15 cellular contexts compared by ENCODE assay signal in the genomic region with DNA sequence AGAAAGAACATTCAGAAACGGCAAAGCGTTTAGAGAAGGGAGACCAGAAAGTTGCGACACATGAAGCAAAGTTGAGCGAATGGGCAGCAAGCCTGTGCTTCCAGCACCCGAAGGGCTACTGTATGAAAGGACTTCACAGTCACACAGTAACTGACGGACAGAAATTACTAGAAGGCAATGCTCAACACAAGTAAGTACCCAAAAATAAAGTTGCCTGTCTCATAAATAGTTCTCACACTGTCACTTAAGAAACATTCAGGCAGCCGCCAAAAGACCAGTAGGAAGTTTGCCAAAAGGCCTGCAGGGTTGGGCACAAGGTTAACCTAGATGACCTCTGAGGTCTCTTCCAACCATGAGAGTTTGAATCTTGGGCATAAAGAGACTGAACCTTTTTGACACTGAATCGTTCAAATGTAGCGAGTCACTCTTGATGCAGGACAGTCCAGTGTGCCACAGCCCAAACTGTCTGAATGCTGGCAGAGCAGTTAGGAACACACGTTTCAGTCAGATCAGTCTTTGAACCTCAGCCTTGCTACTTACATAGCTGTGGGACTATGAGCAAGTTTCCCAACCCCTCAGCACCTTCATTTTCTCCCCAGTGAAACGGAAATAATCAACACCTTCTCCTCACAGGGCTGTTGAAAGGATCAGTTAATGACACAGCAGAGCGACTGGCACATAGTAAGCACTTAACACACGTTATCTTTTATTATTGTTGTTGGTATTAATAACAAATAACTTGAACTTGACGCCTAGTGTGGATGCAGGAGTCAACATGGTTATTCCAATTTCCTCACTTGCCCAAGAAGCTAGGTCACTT. TPM values are rescaled to one million over a fixed set of nuclear protein-coding genes. Genes with fewer than 3 reads are reported as not detected.
DNase-seq lines count a peak whose midpoint lies in the region; ATAC-seq, FAIRE-seq and TF ChIP-seq lines count a peak whose summit lies in the region.
"Had no signal": no experiment of that assay in that cellular context is flagged by ENCODE, and none has a peak within 500 bp of the region (broad histone marks: within the 10 kb centered on the region; RNA-seq: fewer than 3 reads in every experiment).

No MANE protein-coding gene starts in this region.

- no peak overlapping the region for H3K4me3 ChIP-seq in CD8-positive, alpha-beta memory T cell (ENCODE audit: low read length)
- H3K4me3 ChIP-seq in ovary = no peak overlapping the region

- H3K4me1 ChIP-seq in CD8-positive, alpha-beta memory T cell (ENCODE audit: insufficient read depth, low read length) = no peaks in the 10 kb centered on the region
- H3K4me1 ChIP-seq in ovary (ENCODE audit: insufficient read depth) = no peaks in the 10 kb centered on the region

- ATAC-seq in WTC11 (no peak), left lobe of liver (peak; percentile 88)
- ATAC-seq: T-helper 17 cell had no signal

- no peaks in the 10 kb centered on the region for H3K9me3 ChIP-seq in CD8-positive, alpha-beta memory T cell (ENCODE audit: low read length)
- no peaks in the 10 kb centered on the region for H3K9me3 ChIP-seq in ovary

- H3K27ac Mint-ChIP-seq in WTC11 = peak overlapping the region; percentile 24
- peak overlapping the region in 2 of 8 donors; percentile 14 to 20 for H3K27ac Mint-ChIP-seq in CD8-positive, alpha-beta memory T cell
- H3K27ac Mint-ChIP-seq: T-helper 17 cell had no signal

- WGBS in ovary, 3 donors = 81 to 82% (median 82%) methylated on average over 14 of the region's 14 CpGs

- intact Hi-C loops in ovary (cut with DNase I) = no loop called here

- no peaks in the 10 kb centered on the region for H3K27me3 ChIP-seq in CD8-positive, alpha-beta memory T cell (ENCODE audit: insufficient read depth, low read length, poor library complexity, severe bottlenecking)
- no peaks in the 10 kb centered on the region for H3K27me3 ChIP-seq in ovary

- CTCF ChIA-PET in WTC11 (lab: Charles Lee) = interaction anchor here (2.0 kb wide), 1 partner anchor 11 kb away, joined by 5 read pairs; a partner anchor contains a TSS
- CTCF ChIA-PET in CD8-positive, alpha-beta memory T cell (lab: Charles Lee) = interaction anchor here (3.0 to 3.5 kb wide), 2 partner anchors 10 to 97 kb away, joined by 15 to 16 read pairs; a partner anchor contains a TSS

- TF ChIP-seq CTCF in WTC11 (IDR thresholded peaks at IDR 0.05) = no peak
- no peak for TF ChIP-seq CTCF in ovary (IDR thresholded peaks at IDR 0.05)

- no peak for TF ChIP-seq EP300 in ovary (IDR thresholded peaks at IDR 0.05)

- no peak for TF ChIP-seq POLR2A in H54 (IDR thresholded peaks at IDR 0.05; ENCODE audit: low read depth, low read length)
- no peak for TF ChIP-seq POLR2A in ovary (IDR thresholded peaks at IDR 0.05)
- TF ChIP-seq POLR2A in GM12892 (IDR thresholded peaks at IDR 0.05; ENCODE audit: low read depth, low read length) = no peak

- H3K36me3 Mint-ChIP-seq in WTC11 = peaks cover 44% of the 10 kb centered on the region
- peaks cover 0 to 69% (median 12%) of the 10 kb centered on the region in 3 donors for H3K36me3 Mint-ChIP-seq in CD8-positive, alpha-beta memory T cell

- FAIRE-seq in H54 (lab: Jason Lieb, UNC) (no peak), GM12892 (lab: Jason Lieb, UNC) (no peak)

- H3K4me3 Mint-ChIP-seq in WTC11 = no peak overlapping the region
- H3K4me3 Mint-ChIP-seq in CD8-positive, alpha-beta memory T cell = no peak overlapping the region
- H3K4me3 Mint-ChIP-seq: T-helper 17 cell had no signal

- peaks cover 23% of the 10 kb centered on the region for H3K36me3 ChIP-seq in CD8-positive, alpha-beta memory T cell (ENCODE audit: insufficient read depth, low read length)
- H3K36me3 ChIP-seq in ovary = no peaks in the 10 kb centered on the region

- POLR2A ChIA-PET in WTC11 (lab: Charles Lee) = no interaction called here
- POLR2A ChIA-PET in CD8-positive, alpha-beta memory T cell (lab: Charles Lee) = interaction anchor here (0.5 kb wide), 1 partner anchor 66 kb away, joined by 3 read pairs; no protein-coding TSS in a partner anchor

- H3K9me3 Mint-ChIP-seq in WTC11 = no peaks in the 10 kb centered on the region
- H3K9me3 Mint-ChIP-seq in CD8-positive, alpha-beta memory T cell = no peaks in the 10 kb centered on the region

- H3K4me1 Mint-ChIP-seq in WTC11 = no peaks in the 10 kb centered on the region
- peaks cover 11 to 37% (median 30%) of the 10 kb centered on the region in 3 donors for H3K4me1 Mint-ChIP-seq in CD8-positive, alpha-beta memory T cell

- H3K27me3 Mint-ChIP-seq in WTC11 (ENCODE audit: low read depth) = no peaks in the 10 kb centered on the region
- no peaks in the 10 kb centered on the region for H3K27me3 Mint-ChIP-seq in CD8-positive, alpha-beta memory T cell
- H3K27me3 Mint-ChIP-seq: T-helper 17 cell had no signal

- DNase-seq in A172 (ENCODE audit: low spot score) (peak; percentile 77), H54 (ENCODE audit: insufficient read length, low spot score) (peak; percentile 40), WTC11 (ENCODE audit: low spot score) (no peak), left lobe of liver (ENCODE audit: low spot score) (no peak), ovary (no peak), GM12892 (ENCODE audit: insufficient read length) (no peak), HPDE6-E6E7 (ENCODE audit: extremely low spot score) (no peak)
- no peak for DNase-seq in CD8-positive, alpha-beta memory T cell
- DNase-seq: activated CD4-positive, alpha-beta T cell treated with anti-CD3 and anti-CD28 coated beads for 48 hours; effector CD4-positive, alpha-beta T cell; mesendoderm; NCI-H146; NCI-H526; stimulated activated CD4-positive, alpha-beta T cell treated with anti-CD3 and anti-CD28 coated beads, Interleukin-12 subunit alpha, Interleukin-12 subunit beta, amount 100 ng/mL, for 4 hours; T-helper 17 cell had no signal

- H3K27ac ChIP-seq in CD8-positive, alpha-beta memory T cell (ENCODE audit: low read depth, low read length) = no peak overlapping the region
- no peak overlapping the region for H3K27ac ChIP-seq in ovary

TF ChIP-seq in WTC11, 78 proteins besides CTCF, POLR2A, EP300 and RAD21 (continues in another document):
- TF ChIP-seq EMX1 (CRISPR knock-in tag; IDR thresholded peaks at IDR 0.05) (no peak), SMAD4 (CRISPR knock-in tag; IDR thresholded peaks at IDR 0.05) (no peak), GABPB1 (CRISPR knock-in tag; IDR thresholded peaks at IDR 0.05) (no peak), ZNF219 (CRISPR knock-in tag; IDR thresholded peaks at IDR 0.05; ENCODE audit: borderline replicate concordance) (no peak)
- TF ChIP-seq, protein P1, sequence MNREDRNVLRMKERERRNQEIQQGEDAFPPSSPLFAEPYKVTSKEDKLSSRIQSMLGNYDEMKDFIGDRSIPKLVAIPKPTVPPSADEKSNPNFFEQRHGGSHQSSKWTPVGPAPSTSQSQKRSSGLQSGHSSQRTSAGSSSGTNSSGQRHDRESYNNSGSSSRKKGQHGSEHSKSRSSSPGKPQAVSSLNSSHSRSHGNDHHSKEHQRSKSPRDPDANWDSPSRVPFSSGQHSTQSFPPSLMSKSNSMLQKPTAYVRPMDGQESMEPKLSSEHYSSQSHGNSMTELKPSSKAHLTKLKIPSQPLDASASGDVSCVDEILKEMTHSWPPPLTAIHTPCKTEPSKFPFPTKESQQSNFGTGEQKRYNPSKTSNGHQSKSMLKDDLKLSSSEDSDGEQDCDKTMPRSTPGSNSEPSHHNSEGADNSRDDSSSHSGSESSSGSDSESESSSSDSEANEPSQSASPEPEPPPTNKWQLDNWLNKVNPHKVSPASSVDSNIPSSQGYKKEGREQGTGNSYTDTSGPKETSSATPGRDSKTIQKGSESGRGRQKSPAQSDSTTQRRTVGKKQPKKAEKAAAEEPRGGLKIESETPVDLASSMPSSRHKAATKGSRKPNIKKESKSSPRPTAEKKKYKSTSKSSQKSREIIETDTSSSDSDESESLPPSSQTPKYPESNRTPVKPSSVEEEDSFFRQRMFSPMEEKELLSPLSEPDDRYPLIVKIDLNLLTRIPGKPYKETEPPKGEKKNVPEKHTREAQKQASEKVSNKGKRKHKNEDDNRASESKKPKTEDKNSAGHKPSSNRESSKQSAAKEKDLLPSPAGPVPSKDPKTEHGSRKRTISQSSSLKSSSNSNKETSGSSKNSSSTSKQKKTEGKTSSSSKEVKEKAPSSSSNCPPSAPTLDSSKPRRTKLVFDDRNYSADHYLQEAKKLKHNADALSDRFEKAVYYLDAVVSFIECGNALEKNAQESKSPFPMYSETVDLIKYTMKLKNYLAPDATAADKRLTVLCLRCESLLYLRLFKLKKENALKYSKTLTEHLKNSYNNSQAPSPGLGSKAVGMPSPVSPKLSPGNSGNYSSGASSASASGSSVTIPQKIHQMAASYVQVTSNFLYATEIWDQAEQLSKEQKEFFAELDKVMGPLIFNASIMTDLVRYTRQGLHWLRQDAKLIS (CRISPR knock-in tag; IDR thresholded peaks at IDR 0.05; ENCODE audit: borderline replicate concordance) = no peak
- TF ChIP-seq, protein P2, sequence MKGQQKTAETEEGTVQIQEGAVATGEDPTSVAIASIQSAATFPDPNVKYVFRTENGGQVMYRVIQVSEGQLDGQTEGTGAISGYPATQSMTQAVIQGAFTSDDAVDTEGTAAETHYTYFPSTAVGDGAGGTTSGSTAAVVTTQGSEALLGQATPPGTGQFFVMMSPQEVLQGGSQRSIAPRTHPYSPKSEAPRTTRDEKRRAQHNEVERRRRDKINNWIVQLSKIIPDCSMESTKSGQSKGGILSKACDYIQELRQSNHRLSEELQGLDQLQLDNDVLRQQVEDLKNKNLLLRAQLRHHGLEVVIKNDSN (CRISPR knock-in tag; IDR thresholded peaks at IDR 0.05) = no peak

RNA-seq across cellular contexts. Expression of a gene that starts 10.4 kb away (rescaled TPM):
- total RNA-seq in A172 (2014; rRNA removed; shearing (Covaris generic)) = 22.1 and 28.1 TPM in 2 replicates
- total RNA-seq in WTC11 (2021) (48.7 to 51.3 TPM (median 49.6 TPM) in 3 replicates), left lobe of liver (11.5 TPM), ovary (10 to 100 TPM; 15.7 to 43.2 (median 37.6) TPM)
- 10 to 100 TPM; 39.9 to 42.0 TPM for total RNA-seq in CD8-positive, alpha-beta memory T cell
- 18.0 TPM for polyA plus RNA-seq in CD8-positive, alpha-beta memory T cell
- 10 to 100 TPM; 17.7 to 38.9 TPM for polyA plus RNA-seq in ovary
- 21.0 TPM for polyA plus RNA-seq in GM12892 (2012; ENCODE audit: missing spikeins)

RNA-seq across cellular contexts. Expression of a gene that starts 34.6 kb away (rescaled TPM):
- 70.5 and 88.5 TPM in 2 replicates for total RNA-seq in A172 (2014; rRNA removed; shearing (Covaris generic))
- total RNA-seq in WTC11 (2021) (18.6 to 21.3 TPM (median 19.5 TPM) in 3 replicates), left lobe of liver (5.6 TPM), ovary (10 to 100 TPM; 13.3 to 22.3 (median 16.5) TPM)
- total RNA-seq in CD8-positive, alpha-beta memory T cell = 10 to 100 TPM; 46.6 to 47.3 TPM
- 66.6 TPM for polyA plus RNA-seq in CD8-positive, alpha-beta memory T cell
- polyA plus RNA-seq in ovary = 10 to 100 TPM; 21.6 to 27.0 TPM
- 23.4 TPM for polyA plus RNA-seq in GM12892 (2012; ENCODE audit: missing spikeins)

RNA-seq across cellular contexts. Expression of a gene that starts 57.2 kb away (rescaled TPM):
- total RNA-seq in A172 (2014; rRNA removed; shearing (Covaris generic)) = 11.2 and 12.9 TPM in 2 replicates
- total RNA-seq in WTC11 (2021) (8.0 to 9.6 TPM (median 8.7 TPM) in 3 replicates), left lobe of liver (0.35 TPM), ovary (10 to 100 TPM in 3 of 7 donors, 1 to 10 TPM in 4; 4.7 to 15.1 (median 9.8) TPM)
- total RNA-seq in CD8-positive, alpha-beta memory T cell = 1 to 10 TPM; 2.3 to 2.7 TPM
- 1.1 TPM for polyA plus RNA-seq in CD8-positive, alpha-beta memory T cell
- 1 to 10 TPM; 2.8 to 4.6 TPM for polyA plus RNA-seq in ovary
- 1.5 TPM for polyA plus RNA-seq in GM12892 (2012; ENCODE audit: missing spikeins)

Comparison
In these comparisons a context has a peak if more than half of its experiments do, and no peak if none do; other contexts are left out.
1. DNase-seq: peak in A172 (single experiment) and H54 (single experiment); none in WTC11 (single experiment), left lobe of liver (single experiment), CD8-positive, alpha-beta memory T cell (0 of 5), ovary (0 of 5), GM12892 (single experiment) and HPDE6-E6E7 (single experiment).